8 cellular contexts compared by ENCODE assay signal in genomic region chr19:43504426-43505185, GRCh38. TPM values are rescaled to one million over a fixed set of nuclear protein-coding genes. Genes with fewer than 3 reads are reported as not detected.
A peak's percentile ranks its signal among the peaks of the same experiment; 100 is the strongest.
DNase-seq lines count a peak whose midpoint lies in the region; ATAC-seq and TF ChIP-seq lines count a peak whose summit lies in the region.

TSS of gene PHLDB3 (minus strand) at chr19:43504746. CDS start at chr19:43504118, 628 bp downstream.

- no peaks in the 10 kb centered on the region for H3K27me3 ChIP-seq in BLaER1 treated with 17β-estradiol and CSF1 and Interleukin-3, amounts not matched to agents 10 nM and 100 nM
- H3K27me3 ChIP-seq in HUES64 (ENCODE audit: insufficient read depth, low read length) = peaks cover 13% of the 10 kb centered on the region
- H3K27me3 ChIP-seq in mononuclear cell (ENCODE audit: insufficient read depth, low read length) = no peaks in the 10 kb centered on the region

- H4K20me1 ChIP-seq in BLaER1 treated with 17β-estradiol and CSF1 and Interleukin-3, amounts not matched to agents 10 nM and 100 nM = peaks cover 0 to 32% (median 0%) of the 10 kb centered on the region in 11 experiments; a peak in 8 of 22 replicates

- H3K9ac ChIP-seq in BLaER1 treated with 17β-estradiol and CSF1 and Interleukin-3, amounts not matched to agents 10 nM and 100 nM = peak within 1 kb of the TSS; percentile 75 to 88 (median 80)
- peak within 1 kb of the TSS; percentile 70 for H3K9ac ChIP-seq in HUES64 (ENCODE audit: low read depth, low read length)

- TF ChIP-seq CTCF in VCaP (conservative IDR thresholded peaks at IDR 0.05) = 0 out of 2 replicates have a peak, but pooled peaks have one; percentile 14

- peak; percentile 29 for ATAC-seq in GM19463 (IDR thresholded peaks at IDR 0.05; ENCODE audit: unreplicated experiment)

- 4% methylated on average over 41 of the region's 42 CpGs for WGBS in HUES64

- peak within 1 kb of the TSS; percentile 62 to 81 (median 73) for H3K4me3 ChIP-seq in BLaER1 treated with 17β-estradiol and CSF1 and Interleukin-3, amounts not matched to agents 10 nM and 100 nM
- peak within 1 kb of the TSS; percentile 70 for H3K4me3 ChIP-seq in HUES64 (ENCODE audit: low read length)
- H3K4me3 ChIP-seq in mononuclear cell (ENCODE audit: low read length) = peak within 1 kb of the TSS; percentile 72

- H3K36me3 ChIP-seq in BLaER1 treated with 17β-estradiol and CSF1 and Interleukin-3, amounts not matched to agents 10 nM and 100 nM = peaks cover 26 to 65% (median 41%) of the 10 kb centered on the region in 11 experiments
- H3K36me3 ChIP-seq in HUES64 (ENCODE audit: insufficient read depth, low read length) = 0 out of 2 replicates have a peak, but pooled peaks cover 5% of the 10 kb centered on the region

- peaks cover 24 to 40% (median 36%) of the 10 kb centered on the region in 10 experiments; a peak in 19 of 20 replicates for H3K4me1 ChIP-seq in BLaER1 treated with 17β-estradiol and CSF1 and Interleukin-3, amounts not matched to agents 10 nM and 100 nM
- H3K4me1 ChIP-seq in HUES64 (ENCODE audit: insufficient read depth, low read length) (no peaks in the 10 kb centered on the region), mononuclear cell (ENCODE audit: insufficient read depth, low read length) (peaks cover 26% of the 10 kb centered on the region)

- peak within 1 kb of the TSS; percentile 90 to 97 (median 95) for H3K4me2 ChIP-seq in BLaER1 treated with 17β-estradiol and CSF1 and Interleukin-3, amounts not matched to agents 10 nM and 100 nM

- peak; percentile 34 for DNase-seq in effector CD4-positive, alpha-beta T cell
- DNase-seq in substantia nigra (lab: John Stamatoyannopoulos, UW) (peak in 13 of 49 donors; percentile 14 to 56 (median 28)), T1000 (lab: John Stamatoyannopoulos, UW) (no peak)

- no peaks in the 10 kb centered on the region for H3K9me3 ChIP-seq in BLaER1 treated with 17β-estradiol and CSF1 and Interleukin-3, amounts not matched to agents 10 nM and 100 nM (replicated peaks in 1 of 11)
- H3K9me3 ChIP-seq in HUES64 (ENCODE audit: insufficient read depth, low read depth, low read length) (no peaks in the 10 kb centered on the region), mononuclear cell (ENCODE audit: low read depth, low read length) (no peaks in the 10 kb centered on the region)

- peak within 1 kb of the TSS; percentile 32 to 76 (median 73); a peak in 21 of 22 replicates for H3K27ac ChIP-seq in BLaER1 treated with 17β-estradiol and CSF1 and Interleukin-3, amounts not matched to agents 10 nM and 100 nM
- no peak within 1 kb of the TSS for H3K27ac ChIP-seq in HUES64 (ENCODE audit: low read depth, low read length)
- H3K27ac ChIP-seq in VCaP = peak within 1 kb of the TSS; percentile 89
- H3K27ac ChIP-seq in substantia nigra (ENCODE audit: low read depth, low read length, poor library complexity, severe bottlenecking) = peak within 1 kb of the TSS; percentile 82

RNA-seq across cellular contexts. Expression of gene PHLDB3, which starts in this region (rescaled TPM):
- polyA plus RNA-seq in HUES64 (2013, experiment 1 of 2) = 4.6 TPM
- polyA plus RNA-seq in HUES64 (2013, experiment 2 of 2) = 8.4 TPM
- 17.1 TPM for total RNA-seq in mononuclear cell
